Comparison of ENCODE assay signal across 9 cellular contexts in genomic region chr20:50690562-50690978, GRCh38. TPM values are rescaled to one million over a fixed set of nuclear protein-coding genes. Genes with fewer than 3 reads are reported as not detected.
DNase-seq lines count a peak whose midpoint lies in the region; ATAC-seq and TF ChIP-seq lines count a peak whose summit lies in the region.
"Had no signal": no experiment of that assay in that cellular context is flagged by ENCODE, and none has a peak within 500 bp of the region (broad histone marks: within the 10 kb centered on the region; RNA-seq: fewer than 3 reads in every experiment).

No MANE protein-coding gene starts in this region.

- no peaks in the 10 kb centered on the region for H3K4me1 ChIP-seq in CD8-positive, alpha-beta memory T cell (ENCODE audit: insufficient read depth, low read length)
- peaks cover 40% of the 10 kb centered on the region for H3K4me1 ChIP-seq in left ventricle myocardium inferior

- intact Hi-C loops in left ventricle myocardium inferior (cut with micrococcal nuclease): no loop called here

- DNase-seq in CD8-positive, alpha-beta memory T cell: no peak
- no peak for DNase-seq in left ventricle myocardium inferior
- no peak for DNase-seq in progenitor cell of endocrine pancreas (ENCODE audit: low spot score, unreplicated experiment)
- no peak for DNase-seq in GM19238 (ENCODE audit: insufficient read length, low spot score)
- DNase-seq in SIG-M5 treated with dmso at 0.1 percent for 504 hours (lab: John Stamatoyannopoulos, UW; ENCODE audit: unreplicated experiment): no peak
- DNase-seq in DMS 273 treated with DMSO at 0.1 percent for 48 hours (lab: John Stamatoyannopoulos, UW): no peak
- DNase-seq: stimulated activated naive CD4-positive, alpha-beta T cell treated with Interleukin-2 at 50 U/mL for 16 hours had no signal

- H3K4me1 Mint-ChIP-seq in CD8-positive, alpha-beta memory T cell: peaks cover 0 to 20% (median 8%) of the 10 kb centered on the region in 3 donors
- peaks cover 13% of the 10 kb centered on the region for H3K4me1 Mint-ChIP-seq in progenitor cell of endocrine pancreas (ENCODE audit: low read depth)

- H3K36me3 ChIP-seq in CD8-positive, alpha-beta memory T cell (ENCODE audit: insufficient read depth, low read length): no peaks in the 10 kb centered on the region
- no peaks in the 10 kb centered on the region for H3K36me3 ChIP-seq in left ventricle myocardium inferior

- ATAC-seq in HG02642 (IDR thresholded peaks at IDR 0.05; ENCODE audit: poor library complexity, unreplicated experiment): no peak

- H3K36me3 Mint-ChIP-seq in CD8-positive, alpha-beta memory T cell: no peaks in the 10 kb centered on the region
- H3K36me3 Mint-ChIP-seq in progenitor cell of endocrine pancreas (ENCODE audit: insufficient read depth): no peaks in the 10 kb centered on the region

- H3K4me3 ChIP-seq in CD8-positive, alpha-beta memory T cell (ENCODE audit: low read length): peak overlapping the region; percentile 19
- H3K4me3 ChIP-seq in left ventricle myocardium inferior: peak overlapping the region; percentile 69

- H3K27ac ChIP-seq in CD8-positive, alpha-beta memory T cell (ENCODE audit: low read depth, low read length): peak overlapping the region; percentile 58
- H3K27ac ChIP-seq in VCaP (peak overlapping the region; percentile 22; the same call in 1 of the 2 replicates), left ventricle myocardium inferior (replicated peaks) (peak overlapping the region; percentile 85)

- H3K27ac Mint-ChIP-seq in CD8-positive, alpha-beta memory T cell: peak overlapping the region in 1 of 8 donors; percentile 26
- H3K27ac Mint-ChIP-seq in progenitor cell of endocrine pancreas: no peak overlapping the region

- peaks cover 35 to 56% of the 10 kb centered on the region in 2 donors for H3K27me3 Mint-ChIP-seq in CD8-positive, alpha-beta memory T cell
- peaks cover 38% of the 10 kb centered on the region for H3K27me3 Mint-ChIP-seq in progenitor cell of endocrine pancreas

- POLR2A ChIA-PET in CD8-positive, alpha-beta memory T cell (lab: Charles Lee): no interaction called here

- no peaks in the 10 kb centered on the region for H3K9me3 ChIP-seq in CD8-positive, alpha-beta memory T cell (ENCODE audit: low read length)
- no peaks in the 10 kb centered on the region for H3K9me3 ChIP-seq in left ventricle myocardium inferior (replicated peaks)

- peaks cover 9% of the 10 kb centered on the region for H3K27me3 ChIP-seq in CD8-positive, alpha-beta memory T cell (ENCODE audit: insufficient read depth, low read length, poor library complexity, severe bottlenecking)
- peaks cover 23% of the 10 kb centered on the region for H3K27me3 ChIP-seq in left ventricle myocardium inferior (ENCODE audit: low read depth)

- CTCF ChIA-PET in CD8-positive, alpha-beta memory T cell (lab: Charles Lee): no interaction called here

- no peaks in the 10 kb centered on the region for H3K9me3 Mint-ChIP-seq in CD8-positive, alpha-beta memory T cell
- no peaks in the 10 kb centered on the region for H3K9me3 Mint-ChIP-seq in progenitor cell of endocrine pancreas (ENCODE audit: low read depth)

- H3K4me3 Mint-ChIP-seq in CD8-positive, alpha-beta memory T cell: peak overlapping the region in 3 of 7 donors; percentile 14 to 79 (median 28)
- H3K4me3 Mint-ChIP-seq in progenitor cell of endocrine pancreas (ENCODE audit: low read depth): peak overlapping the region; percentile 54

- TF ChIP-seq CTCF in VCaP (conservative IDR thresholded peaks at IDR 0.05) (no peak), left ventricle myocardium inferior (IDR thresholded peaks at IDR 0.05; ENCODE audit: borderline replicate concordance) (no peak), progenitor cell of endocrine pancreas (IDR thresholded peaks at IDR 0.05; ENCODE audit: unreplicated experiment) (no peak)

RNA-seq across cellular contexts. Expression of gene RIPOR3, which starts 0.8 kb away (rescaled TPM):
- not detected for total RNA-seq in CD8-positive, alpha-beta memory T cell
- polyA plus RNA-seq in CD8-positive, alpha-beta memory T cell: 1.8 TPM
- 6.5 TPM for total RNA-seq in left ventricle myocardium inferior
- 0.29 and 0.31 TPM in 2 replicates for total RNA-seq in progenitor cell of endocrine pancreas

RNA-seq across cellular contexts. Expression of gene PARD6B, which starts 40.8 kb away (rescaled TPM):
- total RNA-seq in CD8-positive, alpha-beta memory T cell: 1 to 10 TPM; 5.5 to 5.6 TPM
- 0.72 TPM for polyA plus RNA-seq in CD8-positive, alpha-beta memory T cell
- total RNA-seq in left ventricle myocardium inferior (3.4 TPM), progenitor cell of endocrine pancreas (29.7 and 32.9 TPM in 2 replicates)

Comparison
In these comparisons a context has a peak if more than half of its experiments do, and no peak if none do; other contexts are left out.
1. H3K27ac ChIP-seq: peak in every context shown above with its lines; median percentile 85 in left ventricle myocardium inferior; 58 in CD8-positive, alpha-beta memory T cell; 22 in VCaP.